In the genomic region with DNA sequence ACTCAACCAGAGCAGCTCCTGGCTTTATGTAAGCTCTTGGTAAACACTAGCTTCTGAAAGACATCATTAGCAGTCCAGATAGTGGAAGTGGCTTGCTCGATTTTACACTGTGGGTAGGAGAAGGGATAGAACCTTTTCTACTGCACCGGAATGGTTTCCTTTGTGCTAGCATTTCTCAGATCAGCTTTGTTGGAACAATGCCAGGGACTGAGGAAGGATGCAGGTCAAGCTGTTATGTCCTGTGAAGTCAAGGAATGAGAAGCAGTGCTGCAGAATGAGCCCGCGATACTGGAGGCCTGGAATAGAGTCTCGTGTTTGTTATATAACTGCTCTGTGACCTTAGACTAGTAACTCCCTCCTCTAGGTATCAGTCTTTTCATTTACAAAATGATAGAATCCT, we compare ENCODE assay signal across 23 cellular contexts.
DNase-seq lines count a peak whose midpoint lies in the region; ATAC-seq, FAIRE-seq and TF ChIP-seq lines count a peak whose summit lies in the region.
"Had no signal": no experiment of that assay in that cellular context is flagged by ENCODE, and none has a peak within 500 bp of the region (broad histone marks: within the 10 kb centered on the region; RNA-seq: fewer than 3 reads in every experiment).

No MANE protein-coding gene starts in this region.

- TF ChIP-seq CTCF in MCF 10A (IDR thresholded peaks at IDR 0.05; ENCODE audit: unreplicated experiment) (no peak), breast epithelium (IDR thresholded peaks at IDR 0.05) (no peak), H1 (IDR thresholded peaks at IDR 0.05; ENCODE audit: control extremely low read depth in 1 of 3, insufficient read depth in 1 of 3, low read depth in 1 of 3, low read length in 3 of 3) (no peak)

- intact Hi-C loops in MCF 10A (cut with micrococcal nuclease), result no loop called here
- intact Hi-C loops in breast epithelium (cut with DNase I; ENCODE audit: low total_unique reads), result no loop called here

- H3K9ac ChIP-seq in H1 (replicated peaks in 1 of 4; ENCODE audit: extremely low read depth in 1 of 4, low read depth in 3 of 4, low read length in 3 of 4), result peak overlapping the region in 1 of 4 experiments; percentile 34; a peak in 1 of 7 replicates

- no peak for TF ChIP-seq POLR2A in breast epithelium (IDR thresholded peaks at IDR 0.05)
- TF ChIP-seq POLR2A in H1 (IDR thresholded peaks at IDR 0.05; ENCODE audit: control extremely low read depth in 1 of 2, low read depth in 2 of 2, low read length in 2 of 2), result no peak

- no peaks in the 10 kb centered on the region for H3K79me2 ChIP-seq in H1 (ENCODE audit: control insufficient read depth in 1 of 2, insufficient read depth in 2 of 2, low read length in 2 of 2)

- H3K4me1 ChIP-seq in breast epithelium (no peaks in the 10 kb centered on the region), H1 (replicated peaks in 1 of 4; ENCODE audit: control insufficient read depth in 3 of 4, insufficient read depth in 4 of 4, low read length in 3 of 4) (no peaks in the 10 kb centered on the region)
- H3K4me1 ChIP-seq: A549 had no signal

- no peak for FAIRE-seq in H1 (lab: Jason Lieb, UNC)
- FAIRE-seq: A549, GM18507, H54, RCC 7860 had no signal

- H2BK20ac ChIP-seq in H1 (ENCODE audit: low read length), result no peak overlapping the region

- H3K27me3 Mint-ChIP-seq in MCF 10A (ENCODE audit: insufficient read depth, unreplicated experiment) (peaks cover 17% of the 10 kb centered on the region), T-helper 17 cell (no peaks in the 10 kb centered on the region)
- H3K27me3 Mint-ChIP-seq: B cell, IgD-negative memory B cell had no signal

- no peak overlapping the region for H2BK120ac ChIP-seq in H1 (replicated peaks; ENCODE audit: low read depth, low read length)

- CTCF ChIA-PET in MCF 10A (lab: Yijun Ruan, JAX), result interaction anchor here (0.6 to 1.7 kb wide), 5 partner anchors 16 to 1540 kb away, joined by 3 read pairs; no protein-coding TSS in a partner anchor
- CTCF ChIA-PET in H1 (lab: Charles Lee; ENCODE audit: partially characterized antibody), result interaction anchor here (0.5 to 1.4 kb wide), 2 partner anchors 22 to 82 kb away, joined by 3 read pairs; no protein-coding TSS in a partner anchor

- no peak overlapping the region for H4K8ac ChIP-seq in H1 (ENCODE audit: extremely low read depth, insufficient read depth, low read length)

- no peak overlapping the region for H3K4ac ChIP-seq in H1 (replicated peaks; ENCODE audit: insufficient read length, low read depth, low read length)

- no peak overlapping the region for H2BK15ac ChIP-seq in H1 (ENCODE audit: low read length)

- no peaks in the 10 kb centered on the region for H3K9me3 ChIP-seq in breast epithelium
- H3K9me3 ChIP-seq in H1 (ENCODE audit: insufficient read depth in 2 of 2, low read depth in 1 of 2, low read length in 1 of 2), result no peaks in the 10 kb centered on the region
- H3K9me3 ChIP-seq in T-helper 17 cell (ENCODE audit: control insufficient read depth, low read length, poor library complexity, severe bottlenecking), result no peaks in the 10 kb centered on the region
- H3K9me3 ChIP-seq: A549 had no signal

- H2AFZ ChIP-seq in H1 (ENCODE audit: low read length), result 0 out of 2 replicates have a peak overlapping the region, but pooled peaks have one; percentile 22

- H4K20me1 ChIP-seq in H1 (replicated peaks in 1 of 2; ENCODE audit: control insufficient read depth in 1 of 2, insufficient read depth in 2 of 2, low read length in 2 of 2), result no peaks in the 10 kb centered on the region

- no peaks in the 10 kb centered on the region for H3K23me2 ChIP-seq in H1 (ENCODE audit: low read depth, low read length)

- POLR2A ChIA-PET in MCF 10A (lab: Yijun Ruan, JAX) (no interaction called here), H1 (lab: Charles Lee; ENCODE audit: partially characterized antibody) (no interaction called here)

- no peak overlapping the region for H4K5ac ChIP-seq in H1 (ENCODE audit: insufficient read length, low read depth, low read length)

- H3K27me3 ChIP-seq in breast epithelium (no peaks in the 10 kb centered on the region), H1 (replicated peaks in 1 of 4; ENCODE audit: control insufficient read depth in 3 of 4, extremely low read depth in 1 of 4, insufficient read depth in 3 of 4, low read length in 3 of 4) (no peaks in the 10 kb centered on the region)

- WGBS in H1 (ENCODE audit: extremely low coverage in 1 of 2, insufficient coverage in 1 of 2, insufficient read length in 1 of 2, insufficient replicate concordance in 2 of 2, low coverage in 1 of 2, low lambda C conversion rate in 2 of 2, missing lambda C conversion rate in 1 of 2), 2 experiments, result 87% methylated on average over 5 of the region's 5 CpGs; no CpG with 5 or more reads in 1 of the 2 experiments

- no peak overlapping the region for H3K4me2 ChIP-seq in H1 (ENCODE audit: insufficient read depth in 1 of 2, low read depth in 2 of 2, low read length in 2 of 2)
- H3K4me2 ChIP-seq: A549 had no signal

- no peak overlapping the region for H3K4me3 Mint-ChIP-seq in MCF 10A (ENCODE audit: unreplicated experiment)
- H3K4me3 Mint-ChIP-seq in T-helper 17 cell, result no peak overlapping the region
- H3K4me3 Mint-ChIP-seq: B cell, CD14-positive monocyte, IgD-negative memory B cell had no signal

- no peak for ATAC-seq in T-helper 17 cell
- ATAC-seq: A549 had no signal

- no peaks in the 10 kb centered on the region for H3K4me1 Mint-ChIP-seq in MCF 10A (ENCODE audit: insufficient read depth, unreplicated experiment)
- H3K4me1 Mint-ChIP-seq in T-helper 17 cell, result no peaks in the 10 kb centered on the region
- H3K4me1 Mint-ChIP-seq: B cell, CD14-positive monocyte, IgD-negative memory B cell had no signal

- TF ChIP-seq EP300 in H1 (IDR thresholded peaks at IDR 0.05; ENCODE audit: borderline replicate concordance in 1 of 2, low read depth in 2 of 2, low read length in 2 of 2), result no peak

- no peak overlapping the region for H3K4me3 ChIP-seq in breast epithelium
- no peak overlapping the region for H3K4me3 ChIP-seq in H1 (ENCODE audit: extremely low read depth in 1 of 4, insufficient read depth in 2 of 4, low read depth in 3 of 4, low read length in 4 of 4)
- H3K4me3 ChIP-seq: A549 had no signal

- no peak overlapping the region for H3K14ac ChIP-seq in H1 (ENCODE audit: insufficient read length)

- H3K27ac Mint-ChIP-seq in MCF 10A (ENCODE audit: low read depth, unreplicated experiment), result no peak overlapping the region
- H3K27ac Mint-ChIP-seq in T-helper 17 cell, result no peak overlapping the region
- H3K27ac Mint-ChIP-seq: B cell, CD14-positive monocyte, IgD-negative memory B cell had no signal

- TF ChIP-seq RAD21 in H1 (IDR thresholded peaks at IDR 0.05 in 1 of 2, conservative IDR thresholded peaks at IDR 0.05 in 1 of 2; ENCODE audit: low read depth in 2 of 2, low read length in 2 of 2), result no peak

- H3K36me3 Mint-ChIP-seq in MCF 10A (ENCODE audit: insufficient read depth, unreplicated experiment) (no peaks in the 10 kb centered on the region), T-helper 17 cell (ENCODE audit: low read depth) (no peaks in the 10 kb centered on the region)
- H3K36me3 Mint-ChIP-seq: CD14-positive monocyte, IgD-negative memory B cell had no signal

- no peak overlapping the region for H2BK5ac ChIP-seq in H1 (ENCODE audit: low read depth, low read length)

- no peak overlapping the region for H2BK12ac ChIP-seq in H1 (ENCODE audit: low read depth, low read length)

- BruUV-seq in MCF 10A (replicated peaks; lab: Mats Ljungman, UMichigan), result no TSS peak

- no peak overlapping the region for H2AK5ac ChIP-seq in H1 (ENCODE audit: low read depth, low read length)

- no peak overlapping the region for H3K23ac ChIP-seq in H1 (ENCODE audit: insufficient read length)

- H3K56ac ChIP-seq in H1 (replicated peaks; ENCODE audit: insufficient read length, low read depth, low read length), result no peak overlapping the region

- H3K18ac ChIP-seq in H1 (ENCODE audit: extremely low read depth, low read length), result no peak overlapping the region

- DNase-seq in MCF 10A (ENCODE audit: unreplicated experiment) (peak; percentile 15), breast epithelium (ENCODE audit: low spot score in 2 of 2) (no peak), RPMI8226 (peak; percentile 3), H1 (ENCODE audit: low read depth in 1 of 2, low spot score in 2 of 2) (no peak), T-helper 17 cell (no peak), SW 1271 (lab: John Stamatoyannopoulos, UW) (no peak)
- no peak for DNase-seq in activated naive CD4-positive, alpha-beta T cell treated with Interleukin-2 at 50 U/mL for 16 hours
- DNase-seq: DMS79 treated with DMSO at 0.1 percent for 48 hours; Karpas-422; NCI-H1694; NCI-H2081; NCI-H2171 treated with DMSO at 0.1 percent for 48 hours; NCI-H524 treated with DMSO at 0.1 percent for 48 hours; NK-92 treated with Interleukin-12 subunit alpha and Interleukin-12 subunit beta, amount 100 ng/mL, for 24 hours; Right ventricle myocardium superior; T-helper 2 cell had no signal

- no peak overlapping the region for H4K91ac ChIP-seq in H1 (replicated peaks; ENCODE audit: insufficient read length, low read length)

- no peak overlapping the region for H3K27ac ChIP-seq in breast epithelium
- no peak overlapping the region for H3K27ac ChIP-seq in H1 (ENCODE audit: low read depth, low read length)
- H3K27ac ChIP-seq: A549 had no signal

- no peaks in the 10 kb centered on the region for H3K79me1 ChIP-seq in H1 (ENCODE audit: low read depth, low read length)

- H3K36me3 ChIP-seq in breast epithelium (no peaks in the 10 kb centered on the region), H1 (ENCODE audit: control insufficient read depth in 2 of 4, insufficient read depth in 4 of 4, low read length in 3 of 4) (no peaks in the 10 kb centered on the region)

- peaks cover 8% of the 10 kb centered on the region for H3K9me3 Mint-ChIP-seq in MCF 10A (ENCODE audit: unreplicated experiment)

TF ChIP-seq in H1, 55 proteins besides CTCF, POLR2A, EP300 and RAD21:
- no peak for TF ChIP-seq TEAD4 (IDR thresholded peaks at IDR 0.05; ENCODE audit: low read depth, low read length)
- no peak for TF ChIP-seq CHD1 (IDR thresholded peaks at IDR 0.05; ENCODE audit: low read depth, low read length)
- TF ChIP-seq, protein P1, sequence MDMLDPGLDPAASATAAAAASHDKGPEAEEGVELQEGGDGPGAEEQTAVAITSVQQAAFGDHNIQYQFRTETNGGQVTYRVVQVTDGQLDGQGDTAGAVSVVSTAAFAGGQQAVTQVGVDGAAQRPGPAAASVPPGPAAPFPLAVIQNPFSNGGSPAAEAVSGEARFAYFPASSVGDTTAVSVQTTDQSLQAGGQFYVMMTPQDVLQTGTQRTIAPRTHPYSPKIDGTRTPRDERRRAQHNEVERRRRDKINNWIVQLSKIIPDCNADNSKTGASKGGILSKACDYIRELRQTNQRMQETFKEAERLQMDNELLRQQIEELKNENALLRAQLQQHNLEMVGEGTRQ (IDR thresholded peaks at IDR 0.05; ENCODE audit: low read length), result no peak

Comparison
In these comparisons a context has a peak if more than half of its experiments do, and no peak if none do; other contexts are left out.
1. DNase-seq: peak in MCF 10A (single experiment) and RPMI8226 (single experiment); none in breast epithelium (0 of 2), H1 (0 of 2), activated naive CD4-positive, alpha-beta T cell treated with Interleukin-2 at 50 U/mL for 16 hours (single experiment), T-helper 17 cell (0 of 3) and SW 1271 (0 of 2).